Comparison of ENCODE assay signal across 8 cellular contexts in genomic region chr22:22201185-22201924, GRCh38. TPM values are rescaled to one million over a fixed set of nuclear protein-coding genes. Genes with fewer than 3 reads are reported as not detected.
DNase-seq lines count a peak whose midpoint lies in the region; ATAC-seq and TF ChIP-seq lines count a peak whose summit lies in the region.

No MANE protein-coding gene starts in this region.

- BruUV-seq in A673 (replicated peaks; lab: Mats Ljungman, UMichigan): no TSS peak

- peak overlapping the region in 7 of 8 donors; percentile 24 to 73 (median 69) for H3K4me3 Mint-ChIP-seq in naive B cell

- POLR2A ChIA-PET in A673 (lab: Charles Lee; ENCODE audit: low non-redundant PET): interaction anchor here (0.6 kb wide), 1 partner anchor 87 kb away, joined by 5 read pairs; no protein-coding TSS in a partner anchor

- CTCF ChIA-PET in A673 (lab: Charles Lee): no interaction called here

- H3K4me1 Mint-ChIP-seq in naive B cell: peaks cover 55 to 70% (median 64%) of the 10 kb centered on the region in 3 donors

- peak overlapping the region; percentile 75 to 96 (median 86) for H3K27ac Mint-ChIP-seq in naive B cell

- H3K27me3 ChIP-seq in A673 (replicated peaks; ENCODE audit: insufficient read depth, low read depth, low read length, poor library complexity): peaks cover 78% of the 10 kb centered on the region

- intact Hi-C loops in A673 (cut with micrococcal nuclease; ENCODE audit: unreplicated experiment): no loop called here

- no peaks in the 10 kb centered on the region for H3K27me3 Mint-ChIP-seq in naive B cell

- TF ChIP-seq CTCF in A673 (conservative IDR thresholded peaks at IDR 0.05; ENCODE audit: low read depth, low read length) (peak; percentile 71), GM12873 (IDR thresholded peaks at IDR 0.05; ENCODE audit: insufficient read depth, low read depth, low read length, missing control alignments) (peak; percentile 73)

- DNase-seq in A673 (ENCODE audit: low spot score): peak; percentile 45
- DNase-seq in SHP77 treated with DMSO at 0.1 percent for 48 hours (lab: John Stamatoyannopoulos, UW): peak; percentile 4
- peak; percentile 12 for DNase-seq in cerebellar cortex (ENCODE audit: low spot score)
- DNase-seq in naive B cell: peak; percentile 69
- DNase-seq in hippocampal formation (lab: John Stamatoyannopoulos, UW): no peak

- H3K9me3 Mint-ChIP-seq in naive B cell: no peaks in the 10 kb centered on the region

- H3K9me3 ChIP-seq in A673 (ENCODE audit: low read depth, low read length, poor library complexity, severe bottlenecking): no peaks in the 10 kb centered on the region

- no peak overlapping the region for H3K27ac ChIP-seq in A673 (ENCODE audit: low read depth, low read length, poor library complexity, severe bottlenecking)

- no peak overlapping the region for H3K4me3 ChIP-seq in A673 (ENCODE audit: low read depth, low read length, poor library complexity, severe bottlenecking)

- no peaks in the 10 kb centered on the region for H3K4me1 ChIP-seq in A673 (ENCODE audit: insufficient read depth, low read length, poor library complexity, severe bottlenecking)

- peak; percentile 54 for ATAC-seq in HG03460 (IDR thresholded peaks at IDR 0.05; ENCODE audit: unreplicated experiment)
- ATAC-seq in naive B cell (ENCODE audit: low read depth in 2 of 2): peak; percentile 51 to 76
- no peak for ATAC-seq in HG02884 (IDR thresholded peaks at IDR 0.05; ENCODE audit: unreplicated experiment)

- no peaks in the 10 kb centered on the region for H3K36me3 Mint-ChIP-seq in naive B cell

- no peaks in the 10 kb centered on the region for H3K36me3 ChIP-seq in A673 (ENCODE audit: insufficient read depth, low read length, poor library complexity, severe bottlenecking)

RNA-seq across cellular contexts. Expression of gene VPREB1, which starts 43.2 kb away (rescaled TPM):
- total RNA-seq in A673 (2021): not detected in 2 replicates
- 10 to 100 TPM in 2 of 6 donors, 1 to 10 TPM in 4; 1.2 to 23.1 (median 5.9) TPM for polyA plus RNA-seq in naive B cell (ENCODE audit: low read depth in 6 of 6)

Comparison
In these comparisons a context has a peak if more than half of its experiments do, and no peak if none do; other contexts are left out.
1. DNase-seq: peak in A673 (single experiment), SHP77 treated with DMSO at 0.1 percent for 48 hours (single experiment), cerebellar cortex (single experiment) and naive B cell (single experiment); none in hippocampal formation (0 of 2).